Comparison of ENCODE assay signal across 1 cellular context in the genomic region with DNA sequence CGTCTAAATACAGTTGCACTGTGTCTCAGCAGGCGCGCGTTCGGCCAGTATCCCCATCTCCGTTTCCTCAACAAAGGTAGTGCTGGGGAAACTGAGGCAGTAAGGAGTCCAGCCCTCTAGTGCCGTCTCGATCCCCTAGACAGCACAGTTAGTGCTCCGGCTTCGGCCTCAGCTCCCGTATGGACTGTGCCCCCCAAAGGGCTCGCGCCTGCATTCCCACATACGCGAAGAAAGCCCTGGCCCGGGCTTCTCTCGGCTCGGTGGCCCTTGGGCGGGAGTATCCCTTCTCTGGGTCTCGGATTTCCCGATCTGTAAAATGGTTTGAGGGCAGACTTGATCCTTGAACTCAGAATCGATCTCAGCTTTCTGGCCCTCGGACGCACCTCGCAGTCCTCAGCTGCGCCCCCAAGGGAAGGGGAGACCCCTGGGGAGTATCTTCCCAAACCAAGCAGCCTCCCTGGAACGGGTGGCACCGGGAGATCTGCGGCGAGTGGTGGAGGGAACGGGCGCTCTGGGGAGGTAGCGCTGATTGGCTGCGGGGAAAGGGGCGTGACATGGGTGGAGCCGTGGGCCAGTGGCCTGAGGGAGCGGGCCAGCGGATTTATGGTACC.
TF ChIP-seq lines count a peak whose summit lies in the region.

No MANE protein-coding gene starts in this region.

TF ChIP-seq in HEK293, 187 proteins besides CTCF, POLR2A, EP300 and RAD21 (continued from another document and continues in another):
- TF ChIP-seq, protein P1, sequence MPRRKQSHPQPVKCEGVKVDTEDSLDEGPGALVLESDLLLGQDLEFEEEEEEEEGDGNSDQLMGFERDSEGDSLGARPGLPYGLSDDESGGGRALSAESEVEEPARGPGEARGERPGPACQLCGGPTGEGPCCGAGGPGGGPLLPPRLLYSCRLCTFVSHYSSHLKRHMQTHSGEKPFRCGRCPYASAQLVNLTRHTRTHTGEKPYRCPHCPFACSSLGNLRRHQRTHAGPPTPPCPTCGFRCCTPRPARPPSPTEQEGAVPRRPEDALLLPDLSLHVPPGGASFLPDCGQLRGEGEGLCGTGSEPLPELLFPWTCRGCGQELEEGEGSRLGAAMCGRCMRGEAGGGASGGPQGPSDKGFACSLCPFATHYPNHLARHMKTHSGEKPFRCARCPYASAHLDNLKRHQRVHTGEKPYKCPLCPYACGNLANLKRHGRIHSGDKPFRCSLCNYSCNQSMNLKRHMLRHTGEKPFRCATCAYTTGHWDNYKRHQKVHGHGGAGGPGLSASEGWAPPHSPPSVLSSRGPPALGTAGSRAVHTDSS (tag by site-specific recombination; IDR thresholded peaks at IDR 0.05), result no peak
- TF ChIP-seq, protein P2, sequence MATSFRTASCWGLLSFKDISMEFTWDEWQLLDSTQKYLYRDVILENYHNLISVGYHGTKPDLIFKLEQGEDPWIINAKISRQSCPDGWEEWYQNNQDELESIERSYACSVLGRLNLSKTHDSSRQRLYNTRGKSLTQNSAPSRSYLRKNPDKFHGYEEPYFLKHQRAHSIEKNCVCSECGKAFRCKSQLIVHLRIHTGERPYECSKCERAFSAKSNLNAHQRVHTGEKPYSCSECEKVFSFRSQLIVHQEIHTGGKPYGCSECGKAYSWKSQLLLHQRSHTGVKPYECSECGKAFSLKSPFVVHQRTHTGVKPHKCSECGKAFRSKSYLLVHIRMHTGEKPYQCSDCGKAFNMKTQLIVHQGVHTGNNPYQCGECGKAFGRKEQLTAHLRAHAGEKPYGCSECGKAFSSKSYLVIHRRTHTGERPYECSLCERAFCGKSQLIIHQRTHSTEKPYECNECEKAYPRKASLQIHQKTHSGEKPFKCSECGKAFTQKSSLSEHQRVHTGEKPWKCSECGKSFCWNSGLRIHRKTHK (tag by site-specific recombination; IDR thresholded peaks at IDR 0.05), result no peak
- TF ChIP-seq, protein P3, sequence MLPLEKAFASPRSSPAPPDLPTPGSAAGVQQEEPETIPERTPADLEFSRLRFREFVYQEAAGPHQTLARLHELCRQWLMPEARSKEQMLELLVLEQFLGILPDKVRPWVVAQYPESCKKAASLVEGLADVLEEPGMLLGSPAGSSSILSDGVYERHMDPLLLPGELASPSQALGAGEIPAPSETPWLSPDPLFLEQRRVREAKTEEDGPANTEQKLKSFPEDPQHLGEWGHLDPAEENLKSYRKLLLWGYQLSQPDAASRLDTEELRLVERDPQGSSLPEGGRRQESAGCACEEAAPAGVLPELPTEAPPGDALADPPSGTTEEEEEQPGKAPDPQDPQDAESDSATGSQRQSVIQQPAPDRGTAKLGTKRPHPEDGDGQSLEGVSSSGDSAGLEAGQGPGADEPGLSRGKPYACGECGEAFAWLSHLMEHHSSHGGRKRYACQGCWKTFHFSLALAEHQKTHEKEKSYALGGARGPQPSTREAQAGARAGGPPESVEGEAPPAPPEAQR (tag by site-specific recombination; IDR thresholded peaks at IDR 0.05), result no peak
- TF ChIP-seq, protein P4, sequence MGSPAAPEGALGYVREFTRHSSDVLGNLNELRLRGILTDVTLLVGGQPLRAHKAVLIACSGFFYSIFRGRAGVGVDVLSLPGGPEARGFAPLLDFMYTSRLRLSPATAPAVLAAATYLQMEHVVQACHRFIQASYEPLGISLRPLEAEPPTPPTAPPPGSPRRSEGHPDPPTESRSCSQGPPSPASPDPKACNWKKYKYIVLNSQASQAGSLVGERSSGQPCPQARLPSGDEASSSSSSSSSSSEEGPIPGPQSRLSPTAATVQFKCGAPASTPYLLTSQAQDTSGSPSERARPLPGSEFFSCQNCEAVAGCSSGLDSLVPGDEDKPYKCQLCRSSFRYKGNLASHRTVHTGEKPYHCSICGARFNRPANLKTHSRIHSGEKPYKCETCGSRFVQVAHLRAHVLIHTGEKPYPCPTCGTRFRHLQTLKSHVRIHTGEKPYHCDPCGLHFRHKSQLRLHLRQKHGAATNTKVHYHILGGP (tag by site-specific recombination; IDR thresholded peaks at IDR 0.05), result no peak
- TF ChIP-seq, protein P5, sequence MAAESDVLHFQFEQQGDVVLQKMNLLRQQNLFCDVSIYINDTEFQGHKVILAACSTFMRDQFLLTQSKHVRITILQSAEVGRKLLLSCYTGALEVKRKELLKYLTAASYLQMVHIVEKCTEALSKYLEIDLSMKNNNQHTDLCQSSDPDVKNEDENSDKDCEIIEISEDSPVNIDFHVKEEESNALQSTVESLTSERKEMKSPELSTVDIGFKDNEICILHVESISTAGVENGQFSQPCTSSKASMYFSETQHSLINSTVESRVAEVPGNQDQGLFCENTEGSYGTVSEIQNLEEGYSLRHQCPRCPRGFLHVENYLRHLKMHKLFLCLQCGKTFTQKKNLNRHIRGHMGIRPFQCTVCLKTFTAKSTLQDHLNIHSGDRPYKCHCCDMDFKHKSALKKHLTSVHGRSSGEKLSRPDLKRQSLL (tag by site-specific recombination; IDR thresholded peaks at IDR 0.05), result no peak
- TF ChIP-seq ZNF600 (tag by site-specific recombination; IDR thresholded peaks at IDR 0.05), result no peak
- TF ChIP-seq TRIM28 (IDR thresholded peaks at IDR 0.05; ENCODE audit: borderline replicate concordance, low read length), result peak; percentile 22; the same call in 1 of the 2 replicates
- TF ChIP-seq ZNF561 (tag by site-specific recombination; IDR thresholded peaks at IDR 0.05; ENCODE audit: borderline replicate concordance), result no peak
- TF ChIP-seq, protein P6, sequence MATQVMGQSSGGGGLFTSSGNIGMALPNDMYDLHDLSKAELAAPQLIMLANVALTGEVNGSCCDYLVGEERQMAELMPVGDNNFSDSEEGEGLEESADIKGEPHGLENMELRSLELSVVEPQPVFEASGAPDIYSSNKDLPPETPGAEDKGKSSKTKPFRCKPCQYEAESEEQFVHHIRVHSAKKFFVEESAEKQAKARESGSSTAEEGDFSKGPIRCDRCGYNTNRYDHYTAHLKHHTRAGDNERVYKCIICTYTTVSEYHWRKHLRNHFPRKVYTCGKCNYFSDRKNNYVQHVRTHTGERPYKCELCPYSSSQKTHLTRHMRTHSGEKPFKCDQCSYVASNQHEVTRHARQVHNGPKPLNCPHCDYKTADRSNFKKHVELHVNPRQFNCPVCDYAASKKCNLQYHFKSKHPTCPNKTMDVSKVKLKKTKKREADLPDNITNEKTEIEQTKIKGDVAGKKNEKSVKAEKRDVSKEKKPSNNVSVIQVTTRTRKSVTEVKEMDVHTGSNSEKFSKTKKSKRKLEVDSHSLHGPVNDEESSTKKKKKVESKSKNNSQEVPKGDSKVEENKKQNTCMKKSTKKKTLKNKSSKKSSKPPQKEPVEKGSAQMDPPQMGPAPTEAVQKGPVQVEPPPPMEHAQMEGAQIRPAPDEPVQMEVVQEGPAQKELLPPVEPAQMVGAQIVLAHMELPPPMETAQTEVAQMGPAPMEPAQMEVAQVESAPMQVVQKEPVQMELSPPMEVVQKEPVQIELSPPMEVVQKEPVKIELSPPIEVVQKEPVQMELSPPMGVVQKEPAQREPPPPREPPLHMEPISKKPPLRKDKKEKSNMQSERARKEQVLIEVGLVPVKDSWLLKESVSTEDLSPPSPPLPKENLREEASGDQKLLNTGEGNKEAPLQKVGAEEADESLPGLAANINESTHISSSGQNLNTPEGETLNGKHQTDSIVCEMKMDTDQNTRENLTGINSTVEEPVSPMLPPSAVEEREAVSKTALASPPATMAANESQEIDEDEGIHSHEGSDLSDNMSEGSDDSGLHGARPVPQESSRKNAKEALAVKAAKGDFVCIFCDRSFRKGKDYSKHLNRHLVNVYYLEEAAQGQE (tag by site-specific recombination; IDR thresholded peaks at IDR 0.05), result no peak
- TF ChIP-seq, protein P7, sequence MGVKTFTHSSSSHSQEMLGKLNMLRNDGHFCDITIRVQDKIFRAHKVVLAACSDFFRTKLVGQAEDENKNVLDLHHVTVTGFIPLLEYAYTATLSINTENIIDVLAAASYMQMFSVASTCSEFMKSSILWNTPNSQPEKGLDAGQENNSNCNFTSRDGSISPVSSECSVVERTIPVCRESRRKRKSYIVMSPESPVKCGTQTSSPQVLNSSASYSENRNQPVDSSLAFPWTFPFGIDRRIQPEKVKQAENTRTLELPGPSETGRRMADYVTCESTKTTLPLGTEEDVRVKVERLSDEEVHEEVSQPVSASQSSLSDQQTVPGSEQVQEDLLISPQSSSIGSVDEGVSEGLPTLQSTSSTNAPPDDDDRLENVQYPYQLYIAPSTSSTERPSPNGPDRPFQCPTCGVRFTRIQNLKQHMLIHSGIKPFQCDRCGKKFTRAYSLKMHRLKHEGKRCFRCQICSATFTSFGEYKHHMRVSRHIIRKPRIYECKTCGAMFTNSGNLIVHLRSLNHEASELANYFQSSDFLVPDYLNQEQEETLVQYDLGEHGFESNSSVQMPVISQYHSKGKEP (tag by site-specific recombination; IDR thresholded peaks at IDR 0.05), result no peak
- no peak for TF ChIP-seq ZNF624 (tag by site-specific recombination; IDR thresholded peaks at IDR 0.05)
- no peak for TF ChIP-seq SALL2 (tag by site-specific recombination; IDR thresholded peaks at IDR 0.05; ENCODE audit: borderline replicate concordance)
- TF ChIP-seq ZBTB20 (tag by site-specific recombination; IDR thresholded peaks at IDR 0.05), result peak; percentile 47
- no peak for TF ChIP-seq HOXA7 (CRISPR knock-in tag; IDR thresholded peaks at IDR 0.05; ENCODE audit: borderline replicate concordance)
- TF ChIP-seq ZNF792 (tag by site-specific recombination; IDR thresholded peaks at IDR 0.05), result no peak
- TF ChIP-seq ZFHX2 (tag by site-specific recombination; conservative IDR thresholded peaks at IDR 0.05), result no peak
- peak; percentile 94 for TF ChIP-seq IKZF3 (tag by site-specific recombination; IDR thresholded peaks at IDR 0.05)
- no peak for TF ChIP-seq REPIN1 (tag by site-specific recombination; IDR thresholded peaks at IDR 0.05; ENCODE audit: low read depth)
- TF ChIP-seq ZNF19 (tag by site-specific recombination; IDR thresholded peaks at IDR 0.05; ENCODE audit: low read depth), result no peak
- TF ChIP-seq, protein P8, sequence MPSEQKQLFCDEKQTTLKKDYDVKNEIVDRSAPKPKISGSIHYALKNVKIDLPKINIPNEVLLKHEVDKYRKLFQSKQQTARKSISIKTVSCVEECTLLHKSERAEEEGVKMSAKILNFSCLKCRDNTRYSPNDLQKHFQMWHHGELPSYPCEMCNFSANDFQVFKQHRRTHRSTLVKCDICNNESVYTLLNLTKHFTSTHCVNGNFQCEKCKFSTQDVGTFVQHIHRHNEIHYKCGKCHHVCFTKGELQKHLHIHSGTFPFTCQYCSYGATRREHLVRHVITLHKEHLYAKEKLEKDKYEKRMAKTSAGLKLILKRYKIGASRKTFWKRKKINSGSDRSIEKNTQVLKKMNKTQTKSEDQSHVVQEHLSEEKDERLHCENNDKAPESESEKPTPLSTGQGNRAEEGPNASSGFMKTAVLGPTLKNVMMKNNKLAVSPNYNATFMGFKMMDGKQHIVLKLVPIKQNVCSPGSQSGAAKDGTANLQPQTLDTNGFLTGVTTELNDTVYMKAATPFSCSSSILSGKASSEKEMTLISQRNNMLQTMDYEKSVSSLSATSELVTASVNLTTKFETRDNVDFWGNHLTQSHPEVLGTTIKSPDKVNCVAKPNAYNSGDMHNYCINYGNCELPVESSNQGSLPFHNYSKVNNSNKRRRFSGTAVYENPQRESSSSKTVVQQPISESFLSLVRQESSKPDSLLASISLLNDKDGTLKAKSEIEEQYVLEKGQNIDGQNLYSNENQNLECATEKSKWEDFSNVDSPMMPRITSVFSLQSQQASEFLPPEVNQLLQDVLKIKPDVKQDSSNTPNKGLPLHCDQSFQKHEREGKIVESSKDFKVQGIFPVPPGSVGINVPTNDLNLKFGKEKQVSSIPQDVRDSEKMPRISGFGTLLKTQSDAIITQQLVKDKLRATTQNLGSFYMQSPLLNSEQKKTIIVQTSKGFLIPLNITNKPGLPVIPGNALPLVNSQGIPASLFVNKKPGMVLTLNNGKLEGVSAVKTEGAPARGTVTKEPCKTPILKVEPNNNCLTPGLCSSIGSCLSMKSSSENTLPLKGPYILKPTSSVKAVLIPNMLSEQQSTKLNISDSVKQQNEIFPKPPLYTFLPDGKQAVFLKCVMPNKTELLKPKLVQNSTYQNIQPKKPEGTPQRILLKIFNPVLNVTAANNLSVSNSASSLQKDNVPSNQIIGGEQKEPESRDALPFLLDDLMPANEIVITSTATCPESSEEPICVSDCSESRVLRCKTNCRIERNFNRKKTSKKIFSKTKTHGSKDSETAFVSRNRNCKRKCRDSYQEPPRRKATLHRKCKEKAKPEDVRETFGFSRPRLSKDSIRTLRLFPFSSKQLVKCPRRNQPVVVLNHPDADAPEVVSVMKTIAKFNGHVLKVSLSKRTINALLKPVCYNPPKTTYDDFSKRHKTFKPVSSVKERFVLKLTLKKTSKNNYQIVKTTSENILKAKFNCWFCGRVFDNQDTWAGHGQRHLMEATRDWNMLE (tag by site-specific recombination; conservative IDR thresholded peaks at IDR 0.05; ENCODE audit: low read depth), result no peak
- TF ChIP-seq ZNF341 (tag by site-specific recombination; IDR thresholded peaks at IDR 0.05; ENCODE audit: low read depth), result no peak
- TF ChIP-seq, protein P9, sequence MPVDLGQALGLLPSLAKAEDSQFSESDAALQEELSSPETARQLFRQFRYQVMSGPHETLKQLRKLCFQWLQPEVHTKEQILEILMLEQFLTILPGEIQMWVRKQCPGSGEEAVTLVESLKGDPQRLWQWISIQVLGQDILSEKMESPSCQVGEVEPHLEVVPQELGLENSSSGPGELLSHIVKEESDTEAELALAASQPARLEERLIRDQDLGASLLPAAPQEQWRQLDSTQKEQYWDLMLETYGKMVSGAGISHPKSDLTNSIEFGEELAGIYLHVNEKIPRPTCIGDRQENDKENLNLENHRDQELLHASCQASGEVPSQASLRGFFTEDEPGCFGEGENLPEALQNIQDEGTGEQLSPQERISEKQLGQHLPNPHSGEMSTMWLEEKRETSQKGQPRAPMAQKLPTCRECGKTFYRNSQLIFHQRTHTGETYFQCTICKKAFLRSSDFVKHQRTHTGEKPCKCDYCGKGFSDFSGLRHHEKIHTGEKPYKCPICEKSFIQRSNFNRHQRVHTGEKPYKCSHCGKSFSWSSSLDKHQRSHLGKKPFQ (tag by site-specific recombination; IDR thresholded peaks at IDR 0.05), result no peak
- no peak for TF ChIP-seq ZSCAN30 (tag by site-specific recombination; IDR thresholded peaks at IDR 0.05)
- TF ChIP-seq ZNF292 (tag by site-specific recombination; IDR thresholded peaks at IDR 0.05; ENCODE audit: borderline replicate concordance, low read depth), result no peak
- no peak for TF ChIP-seq ZFP37 (tag by site-specific recombination; IDR thresholded peaks at IDR 0.05)
- TF ChIP-seq ZNF664 (tag by site-specific recombination; IDR thresholded peaks at IDR 0.05), result 0 out of 2 replicates have a peak, but pooled peaks have one; percentile 7
- no peak for TF ChIP-seq ZNF140 (tag by site-specific recombination; IDR thresholded peaks at IDR 0.05)
- no peak for TF ChIP-seq ZNF10 (tag by site-specific recombination; IDR thresholded peaks at IDR 0.05)
- TF ChIP-seq ZNF138 (tag by site-specific recombination; IDR thresholded peaks at IDR 0.05; ENCODE audit: borderline replicate concordance), result no peak
- TF ChIP-seq ZNF112 (tag by site-specific recombination; IDR thresholded peaks at IDR 0.05), result no peak
- TF ChIP-seq ZNF146 (tag by site-specific recombination; IDR thresholded peaks at IDR 0.05), result no peak
- TF ChIP-seq ZNF843 (tag by site-specific recombination; IDR thresholded peaks at IDR 0.05), result no peak
- TF ChIP-seq BCL11A (tag by site-specific recombination; IDR thresholded peaks at IDR 0.05; ENCODE audit: low read depth), result no peak
- TF ChIP-seq, protein P10, sequence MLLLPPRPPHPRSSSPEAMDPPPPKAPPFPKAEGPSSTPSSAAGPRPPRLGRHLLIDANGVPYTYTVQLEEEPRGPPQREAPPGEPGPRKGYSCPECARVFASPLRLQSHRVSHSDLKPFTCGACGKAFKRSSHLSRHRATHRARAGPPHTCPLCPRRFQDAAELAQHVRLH (tag by site-specific recombination; IDR thresholded peaks at IDR 0.05), result no peak
